Comparison of ENCODE assay signal across 1 cellular context in the genomic region with DNA sequence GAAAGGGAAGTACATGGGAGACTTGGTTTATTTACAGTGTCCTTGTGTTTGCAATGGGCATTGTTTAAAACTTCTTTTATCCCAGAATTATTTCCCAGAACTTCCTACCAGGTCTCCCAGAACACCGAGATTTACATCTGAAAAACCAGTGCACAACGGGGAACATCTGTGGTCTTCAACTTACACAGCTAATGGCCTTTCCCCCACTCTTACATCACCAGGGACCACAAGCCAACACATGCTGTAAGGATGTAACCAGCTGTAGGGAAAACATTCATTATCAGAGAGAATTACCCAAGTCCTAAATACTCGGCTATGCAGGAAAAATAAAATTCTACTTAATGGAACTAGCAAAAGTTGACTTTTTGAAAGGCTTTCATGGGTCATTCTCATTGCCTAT.
TF ChIP-seq lines count a peak whose summit lies in the region.

No MANE protein-coding gene starts in this region.

TF ChIP-seq in GM23338, 12 proteins besides CTCF, POLR2A, EP300 and RAD21 (continued from another document):
- TF ChIP-seq, protein P1, sequence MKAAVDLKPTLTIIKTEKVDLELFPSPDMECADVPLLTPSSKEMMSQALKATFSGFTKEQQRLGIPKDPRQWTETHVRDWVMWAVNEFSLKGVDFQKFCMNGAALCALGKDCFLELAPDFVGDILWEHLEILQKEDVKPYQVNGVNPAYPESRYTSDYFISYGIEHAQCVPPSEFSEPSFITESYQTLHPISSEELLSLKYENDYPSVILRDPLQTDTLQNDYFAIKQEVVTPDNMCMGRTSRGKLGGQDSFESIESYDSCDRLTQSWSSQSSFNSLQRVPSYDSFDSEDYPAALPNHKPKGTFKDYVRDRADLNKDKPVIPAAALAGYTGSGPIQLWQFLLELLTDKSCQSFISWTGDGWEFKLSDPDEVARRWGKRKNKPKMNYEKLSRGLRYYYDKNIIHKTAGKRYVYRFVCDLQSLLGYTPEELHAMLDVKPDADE (IDR thresholded peaks at IDR 0.05), result no peak
